In the genomic region with DNA sequence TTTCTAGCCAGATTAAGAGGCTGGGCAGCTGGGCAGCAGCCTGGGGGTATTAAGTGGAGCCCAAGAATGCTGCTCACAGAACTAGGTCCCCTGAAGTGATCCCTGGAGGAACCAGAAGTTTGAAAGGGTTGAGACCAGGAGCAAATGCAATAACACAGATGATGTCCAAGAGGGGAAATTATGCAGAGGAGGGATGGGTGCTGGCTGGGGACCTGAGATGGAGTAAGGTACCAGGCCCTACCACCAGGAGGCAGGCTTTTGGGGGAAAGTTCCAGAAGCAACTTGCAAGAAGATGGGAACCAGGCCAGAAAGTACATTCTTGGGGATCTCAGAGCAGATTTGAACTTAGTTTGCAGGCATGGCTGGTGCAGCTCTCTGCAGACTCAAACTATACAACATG, we compare ENCODE assay signal across 8 cellular contexts.
DNase-seq lines count a peak whose midpoint lies in the region; ATAC-seq and TF ChIP-seq lines count a peak whose summit lies in the region.

No MANE protein-coding gene starts in this region.

- ATAC-seq in CD8-positive, alpha-beta T cell = peak; percentile 58
- ATAC-seq in GM18505 (IDR thresholded peaks at IDR 0.05; ENCODE audit: unreplicated experiment) (no peak), HG02840 (IDR thresholded peaks at IDR 0.05; ENCODE audit: low FRiP score, unreplicated experiment) (no peak)

- peaks cover 6% of the 10 kb centered on the region for H3K36me3 Mint-ChIP-seq in CD8-positive, alpha-beta T cell

- H3K27ac ChIP-seq in CD8-positive, alpha-beta T cell (ENCODE audit: low read depth, low read length) = no peak overlapping the region
- H3K27ac ChIP-seq in ascending aorta = no peak overlapping the region

- H3K4me1 Mint-ChIP-seq in CD8-positive, alpha-beta T cell (ENCODE audit: low read depth) = peaks cover 41% of the 10 kb centered on the region

- H3K36me3 ChIP-seq in CD8-positive, alpha-beta T cell (ENCODE audit: insufficient read depth, low read length) = no peaks in the 10 kb centered on the region
- H3K36me3 ChIP-seq in ascending aorta = no peaks in the 10 kb centered on the region

- H3K4me1 ChIP-seq in CD8-positive, alpha-beta T cell (ENCODE audit: insufficient read depth, low read length) = peaks cover 32% of the 10 kb centered on the region
- no peaks in the 10 kb centered on the region for H3K4me1 ChIP-seq in ascending aorta

- no peak for TF ChIP-seq POLR2A in NB4 (IDR thresholded peaks at IDR 0.05; ENCODE audit: extremely low read depth, insufficient read length)
- no peak for TF ChIP-seq POLR2A in GM18505 (IDR thresholded peaks at IDR 0.05; ENCODE audit: borderline replicate concordance, extremely low read depth, insufficient read depth, insufficient read length)

- H3K27me3 Mint-ChIP-seq in CD8-positive, alpha-beta T cell (ENCODE audit: low read depth) = no peaks in the 10 kb centered on the region

- peaks cover 19% of the 10 kb centered on the region for H3K9me3 Mint-ChIP-seq in CD8-positive, alpha-beta T cell

- CTCF ChIA-PET in CD8-positive, alpha-beta T cell (lab: Charles Lee) = interaction anchor here (0.7 to 2.2 kb wide), 18 partner anchors 10 to 343 kb away, joined by 3 to 6 read pairs (median 4); no protein-coding TSS in a partner anchor

- H3K27me3 ChIP-seq in CD8-positive, alpha-beta T cell (ENCODE audit: insufficient read depth, low read length) = no peaks in the 10 kb centered on the region
- no peaks in the 10 kb centered on the region for H3K27me3 ChIP-seq in ascending aorta

- POLR2A ChIA-PET in CD8-positive, alpha-beta T cell (lab: Charles Lee) = interaction anchor here (0.5 to 1.9 kb wide), 5 partner anchors 75 to 175 kb away, joined by 3 to 5 read pairs (median 3); no protein-coding TSS in a partner anchor

- H3K9me3 ChIP-seq in CD8-positive, alpha-beta T cell (ENCODE audit: low read length) = no peaks in the 10 kb centered on the region
- H3K9me3 ChIP-seq in ascending aorta = peaks cover 0 to 10% of the 10 kb centered on the region in 2 donors

- intact Hi-C loops in CD8-positive, alpha-beta T cell (cut with DNase I, micrococcal nuclease) = loop anchor here in 1 of 2 experiments (1.0 kb wide), 1 partner anchor 165 kb away; no protein-coding TSS in a partner anchor
- intact Hi-C loops in ascending aorta (cut with DNase I) = no loop called here

- H3K4me3 Mint-ChIP-seq in CD8-positive, alpha-beta T cell = no peak overlapping the region

- DNase-seq in CD8-positive, alpha-beta T cell = peak; percentile 24 to 75 (median 55)
- DNase-seq in NB4 (ENCODE audit: low read depth) = peak; percentile 35
- DNase-seq in activated T-helper 1 cell treated with anti-CD3 and anti-CD28 coated beads, Interleukin-2, amount 50 U/mL, for 16 hours (ENCODE audit: low read depth in 1 of 2, low spot score in 1 of 2) = peak; percentile 19 to 31
- peak; percentile 34 for DNase-seq in hepatic stellate cell (ENCODE audit: low spot score)
- peak; percentile 2 to 24 for DNase-seq in stimulated activated CD8-positive, alpha-beta memory T cell treated with anti-CD3 and anti-CD28 coated beads, Interleukin-7, amount 100 ng/mL, for 1 hour (ENCODE audit: low read depth in 2 of 2)
- no peak for DNase-seq in ascending aorta (ENCODE audit: low spot score in 2 of 2)

- H3K27ac Mint-ChIP-seq in CD8-positive, alpha-beta T cell = no peak overlapping the region

- TF ChIP-seq CTCF in CD8-positive, alpha-beta T cell (IDR thresholded peaks at IDR 0.05) = peak; percentile 59
- TF ChIP-seq CTCF in NB4 (IDR thresholded peaks at IDR 0.05; ENCODE audit: low read depth, low read length) (peak; percentile 48), ascending aorta (IDR thresholded peaks at IDR 0.05) (peak in 1 of 3 experiments; percentile 6)

- no peak overlapping the region for H3K4me3 ChIP-seq in CD8-positive, alpha-beta T cell (ENCODE audit: low read depth, low read length)
- H3K4me3 ChIP-seq in NB4 (ENCODE audit: low read depth, low read length) (no peak overlapping the region), ascending aorta (no peak overlapping the region)

Comparison
In these comparisons a context has a peak if more than half of its experiments do, and no peak if none do; other contexts are left out.
1. DNase-seq: peak in CD8-positive, alpha-beta T cell (7 of 7), NB4 (single experiment), activated T-helper 1 cell treated with anti-CD3 and anti-CD28 coated beads, Interleukin-2, amount 50 U/mL, for 16 hours (2 of 2), hepatic stellate cell (single experiment) and stimulated activated CD8-positive, alpha-beta memory T cell treated with anti-CD3 and anti-CD28 coated beads, Interleukin-7, amount 100 ng/mL, for 1 hour (2 of 2); none in ascending aorta (0 of 2).